ENCODE assay signal across 8 cellular contexts in genomic region chr10:80468002-80468401, GRCh38. TPM values are rescaled to one million over a fixed set of nuclear protein-coding genes. Genes with fewer than 3 reads are reported as not detected.
DNase-seq lines count a peak whose midpoint lies in the region; ATAC-seq, FAIRE-seq and TF ChIP-seq lines count a peak whose summit lies in the region.

No MANE protein-coding gene starts in this region.

- H3K4me1 ChIP-seq in CD8-positive, alpha-beta T cell (ENCODE audit: insufficient read depth, low read length) = peaks cover 92% of the 10 kb centered on the region
- H3K4me1 ChIP-seq in upper lobe of right lung (peaks cover 100% of the 10 kb centered on the region), SJCRH30 (peaks cover 37% of the 10 kb centered on the region)

- H3K27me3 Mint-ChIP-seq in CD8-positive, alpha-beta T cell (ENCODE audit: low read depth) = no peaks in the 10 kb centered on the region
- no peaks in the 10 kb centered on the region for H3K27me3 Mint-ChIP-seq in neural crest cell (ENCODE audit: low read depth)

- H3K4me3 Mint-ChIP-seq in CD8-positive, alpha-beta T cell = peak overlapping the region; percentile 89
- H3K4me3 Mint-ChIP-seq in neural crest cell = peak overlapping the region; percentile 78

- CTCF ChIA-PET in CD8-positive, alpha-beta T cell (lab: Charles Lee) = interaction anchor here (0.7 to 21.9 kb wide), 5 partner anchors 16 to 90 kb away, joined by 3 to 404 read pairs (median 227); partner anchors contain the start of gene TSPAN14

- H3K36me3 ChIP-seq in CD8-positive, alpha-beta T cell (ENCODE audit: insufficient read depth, low read length) = no peaks in the 10 kb centered on the region
- peaks cover 31% of the 10 kb centered on the region for H3K36me3 ChIP-seq in upper lobe of right lung
- H3K36me3 ChIP-seq in SJCRH30 = peaks cover 6% of the 10 kb centered on the region; the same call in 1 of the 2 replicates

- peak overlapping the region; percentile 98 for H3K27ac Mint-ChIP-seq in CD8-positive, alpha-beta T cell
- H3K27ac Mint-ChIP-seq in neural crest cell (ENCODE audit: unreplicated experiment) = peak overlapping the region; percentile 73

- POLR2A ChIA-PET in CD8-positive, alpha-beta T cell (lab: Charles Lee) = interaction anchor here (0.6 to 12.0 kb wide), 8 partner anchors 8 to 1451 kb away, joined by 4 to 122 read pairs (median 14); no protein-coding TSS in a partner anchor

- peak; percentile 57 for ATAC-seq in CD8-positive, alpha-beta T cell
- ATAC-seq in upper lobe of right lung = peak; percentile 83
- ATAC-seq in HG03520 (IDR thresholded peaks at IDR 0.05; ENCODE audit: unreplicated experiment) = no peak

- no peak for FAIRE-seq in urothelium cell line (lab: Jason Lieb, UNC)

- peak overlapping the region; percentile 49 for H3K27ac ChIP-seq in CD8-positive, alpha-beta T cell (ENCODE audit: low read depth, low read length)
- H3K27ac ChIP-seq in epithelial cell of prostate (peak overlapping the region; percentile 99), upper lobe of right lung (peak overlapping the region; percentile 98), SJCRH30 (no peak overlapping the region)

- peak; percentile 40 to 86 (median 77) for DNase-seq in CD8-positive, alpha-beta T cell
- peak; percentile 55 to 59 for DNase-seq in activated CD4-positive, alpha-beta T cell treated with anti-CD3 and anti-CD28 coated beads, Interleukin-2, amount 50 U/mL, for 4 hours
- DNase-seq in epithelial cell of prostate (ENCODE audit: low read depth, low spot score) = no peak
- DNase-seq in neural crest cell (ENCODE audit: low read depth, low spot score) = peak; percentile 61
- peak; percentile 85 for DNase-seq in upper lobe of right lung
- DNase-seq in urothelium cell line (ENCODE audit: low spot score) = no peak
- no peak for DNase-seq in SJCRH30

- no peaks in the 10 kb centered on the region for H3K9me3 Mint-ChIP-seq in CD8-positive, alpha-beta T cell
- H3K9me3 Mint-ChIP-seq in neural crest cell = no peaks in the 10 kb centered on the region

- intact Hi-C loops in CD8-positive, alpha-beta T cell (cut with DNase I, micrococcal nuclease) = loop anchor here in 1 of 2 experiments (1.0 to 5.0 kb wide), 5 partner anchors 14 to 281 kb away; partner anchors contain the start of gene TSPAN14
- intact Hi-C loops in upper lobe of right lung (cut with DNase I) = no loop called here

- peaks cover 96% of the 10 kb centered on the region for H3K4me1 Mint-ChIP-seq in CD8-positive, alpha-beta T cell (ENCODE audit: low read depth)
- peaks cover 84% of the 10 kb centered on the region for H3K4me1 Mint-ChIP-seq in neural crest cell

- H3K4me3 ChIP-seq in CD8-positive, alpha-beta T cell (ENCODE audit: low read depth, low read length) = peak overlapping the region; percentile 46
- H3K4me3 ChIP-seq in upper lobe of right lung (peak overlapping the region; percentile 21), SJCRH30 (no peak overlapping the region)

- H3K36me3 Mint-ChIP-seq in CD8-positive, alpha-beta T cell = peaks cover 37% of the 10 kb centered on the region
- H3K36me3 Mint-ChIP-seq in neural crest cell (ENCODE audit: low read depth) = peaks cover 7% of the 10 kb centered on the region

- no peaks in the 10 kb centered on the region for H3K27me3 ChIP-seq in CD8-positive, alpha-beta T cell (ENCODE audit: insufficient read depth, low read length)
- H3K27me3 ChIP-seq in upper lobe of right lung = no peaks in the 10 kb centered on the region
- no peaks in the 10 kb centered on the region for H3K27me3 ChIP-seq in SJCRH30

- no peaks in the 10 kb centered on the region for H3K9me3 ChIP-seq in CD8-positive, alpha-beta T cell (ENCODE audit: low read length)
- H3K9me3 ChIP-seq in upper lobe of right lung = no peaks in the 10 kb centered on the region
- no peaks in the 10 kb centered on the region for H3K9me3 ChIP-seq in SJCRH30 (replicated peaks)

- no peak for TF ChIP-seq CTCF in CD8-positive, alpha-beta T cell (IDR thresholded peaks at IDR 0.05)
- TF ChIP-seq CTCF in neural crest cell (conservative IDR thresholded peaks at IDR 0.05) = no peak
- peak; percentile 4 for TF ChIP-seq CTCF in upper lobe of right lung (IDR thresholded peaks at IDR 0.05)

RNA-seq across cellular contexts. Expression of gene TSPAN14, which starts 13.9 kb away (rescaled TPM):
- 10 to 100 TPM; 63.9 to 66.1 TPM for total RNA-seq in CD8-positive, alpha-beta T cell
- total RNA-seq in neural crest cell (140 and 144 TPM in 2 replicates), upper lobe of right lung (157 TPM)
- total RNA-seq in SJCRH30 (2014; rRNA removed; shearing (Covaris generic)) = 37.7 and 40.4 TPM in 2 replicates

RNA-seq across cellular contexts. Expression of gene PRXL2A, which starts 59.7 kb away (rescaled TPM):
- total RNA-seq in CD8-positive, alpha-beta T cell = 1 to 10 TPM; 4.6 to 5.1 TPM
- total RNA-seq in neural crest cell (156 and 161 TPM in 2 replicates), upper lobe of right lung (52.9 TPM)
- 259 and 261 TPM in 2 replicates for total RNA-seq in SJCRH30 (2014; rRNA removed; shearing (Covaris generic))

Comparison
In these comparisons a context has a peak if more than half of its experiments do, and no peak if none do; other contexts are left out.
1. DNase-seq: peak in CD8-positive, alpha-beta T cell (7 of 7), activated CD4-positive, alpha-beta T cell treated with anti-CD3 and anti-CD28 coated beads, Interleukin-2, amount 50 U/mL, for 4 hours (2 of 2), neural crest cell (single experiment) and upper lobe of right lung (single experiment); none in epithelial cell of prostate (single experiment), urothelium cell line (single experiment) and SJCRH30 (0 of 2).